Comparison of ENCODE assay signal across 18 cellular contexts in genomic region chr12:91490667-91491309, GRCh38.
A peak's percentile ranks its signal among the peaks of the same experiment; 100 is the strongest.
DNase-seq lines count a peak whose midpoint lies in the region; ATAC-seq and TF ChIP-seq lines count a peak whose summit lies in the region.
"Had no signal": no experiment of that assay in that cellular context is flagged by ENCODE, and none has a peak within 500 bp of the region (broad histone marks: within the 10 kb centered on the region; RNA-seq: fewer than 3 reads in every experiment).

No MANE protein-coding gene starts in this region.

- CTCF ChIA-PET in HCT116 (lab: Charles Lee): no interaction called here

- H3K4me1 ChIP-seq in HCT116 (ENCODE audit: control insufficient read depth in 1 of 2, insufficient read depth in 2 of 2, low read length in 2 of 2) (peaks cover 0 to 5% of the 10 kb centered on the region in 2 experiments; a peak in 2 of 4 replicates), endodermal cell (ENCODE audit: control insufficient read depth, insufficient read depth, low read length) (no peaks in the 10 kb centered on the region)
- H3K4me1 ChIP-seq: A549; BLaER1 treated with 17β-estradiol and CSF1 and Interleukin-3, amounts not matched to agents 10 nM and 100 nM; Caco-2 had no signal

- no peak for TF ChIP-seq CTCF in HCT116 (IDR thresholded peaks at IDR 0.05 in 2 of 3, conservative IDR thresholded peaks at IDR 0.05 in 1 of 3; ENCODE audit: borderline replicate concordance in 1 of 3, insufficient read depth in 1 of 3, low read depth in 2 of 3, low read length in 2 of 3)
- no peak for TF ChIP-seq CTCF in neural cell (IDR thresholded peaks at IDR 0.05; ENCODE audit: poor library complexity, severe bottlenecking)
- TF ChIP-seq CTCF in endodermal cell (conservative IDR thresholded peaks at IDR 0.05): no peak

- H3K9me3 ChIP-seq in HCT116 (ENCODE audit: control insufficient read depth in 1 of 2, insufficient read depth in 1 of 2, low read depth in 1 of 2, low read length in 2 of 2): no peaks in the 10 kb centered on the region
- no peaks in the 10 kb centered on the region for H3K9me3 ChIP-seq in neural cell (ENCODE audit: low read length)
- no peaks in the 10 kb centered on the region for H3K9me3 ChIP-seq in endodermal cell (ENCODE audit: control insufficient read depth, low read length)
- H3K9me3 ChIP-seq: A549; BLaER1 treated with 17β-estradiol and CSF1 and Interleukin-3, amounts not matched to agents 10 nM and 100 nM; Caco-2 had no signal

- no peak overlapping the region for H3K4me3 ChIP-seq in HCT116 (replicated peaks in 1 of 2; ENCODE audit: low read depth in 1 of 2, low read length in 2 of 2)
- no peak overlapping the region for H3K4me3 ChIP-seq in neural cell (ENCODE audit: low read length)
- no peak overlapping the region for H3K4me3 ChIP-seq in endodermal cell (ENCODE audit: low read length)
- H3K4me3 ChIP-seq: A549; BLaER1 treated with 17β-estradiol and CSF1 and Interleukin-3, amounts not matched to agents 10 nM and 100 nM had no signal

- H2AFZ ChIP-seq in HCT116 (ENCODE audit: low read depth, low read length, poor library complexity, severe bottlenecking) (peak overlapping the region; percentile 4), neural cell (ENCODE audit: low read depth, low read length) (no peak overlapping the region)

- RAD21 ChIA-PET in HCT116 (lab: Charles Lee; ENCODE audit: low non-redundant PET in 1 of 2, low total read pairs in 2 of 2, uncharacterized antibody in 2 of 2, unreplicated experiment in 2 of 2): no interaction called here

- POLR2A ChIA-PET in HCT116 (lab: Charles Lee): interaction anchor here (0.8 kb wide), 1 partner anchor 77 kb away, joined by 3 read pairs; no protein-coding TSS in a partner anchor

- ATAC-seq in HCT116: no peak
- ATAC-seq: A549; CD8-positive, alpha-beta T cell had no signal

- no peak for TF ChIP-seq POLR2A in HCT116 (IDR thresholded peaks at IDR 0.05; ENCODE audit: borderline replicate concordance, extremely low read depth, insufficient read depth, insufficient read length)

- H3K36me3 ChIP-seq in HCT116 (ENCODE audit: control insufficient read depth in 1 of 2, insufficient read depth in 2 of 2, low read length in 2 of 2) (no peaks in the 10 kb centered on the region), neural cell (ENCODE audit: insufficient read depth, low read length) (no peaks in the 10 kb centered on the region), endodermal cell (ENCODE audit: control insufficient read depth, insufficient read depth, low read length) (no peaks in the 10 kb centered on the region)
- H3K36me3 ChIP-seq: BLaER1 treated with 17β-estradiol and CSF1 and Interleukin-3, amounts not matched to agents 10 nM and 100 nM had no signal

- H4K20me1 ChIP-seq in HCT116 (ENCODE audit: insufficient read depth) (no peaks in the 10 kb centered on the region), neural cell (ENCODE audit: insufficient read depth) (no peaks in the 10 kb centered on the region)
- H4K20me1 ChIP-seq: BLaER1 treated with 17β-estradiol and CSF1 and Interleukin-3, amounts not matched to agents 10 nM and 100 nM had no signal

- no TSS peak for BruUV-seq in HCT116 (replicated peaks; lab: Mats Ljungman, UMichigan)

- H3K27me3 ChIP-seq in HCT116 (ENCODE audit: insufficient read depth, low read length): no peaks in the 10 kb centered on the region
- H3K27me3 ChIP-seq in neural cell (ENCODE audit: insufficient read depth, low read depth, low read length): no peaks in the 10 kb centered on the region
- H3K27me3 ChIP-seq in endodermal cell (ENCODE audit: control insufficient read depth, insufficient read depth, low read length, poor library complexity, severe bottlenecking): no peaks in the 10 kb centered on the region
- H3K27me3 ChIP-seq: BLaER1 treated with 17β-estradiol and CSF1 and Interleukin-3, amounts not matched to agents 10 nM and 100 nM had no signal

- H3K4me2 ChIP-seq in HCT116 (ENCODE audit: low read length): no peak overlapping the region
- H3K4me2 ChIP-seq in neural cell (ENCODE audit: low read length): no peak overlapping the region
- H3K4me2 ChIP-seq: A549; BLaER1 treated with 17β-estradiol and CSF1 and Interleukin-3, amounts not matched to agents 10 nM and 100 nM had no signal

- no peak overlapping the region for H3K27ac Mint-ChIP-seq in endodermal cell
- H3K27ac Mint-ChIP-seq: B cell; CD4-positive, alpha-beta T cell; CD8-positive, alpha-beta T cell had no signal

- H3K4me1 Mint-ChIP-seq in endodermal cell: no peaks in the 10 kb centered on the region
- H3K4me1 Mint-ChIP-seq: B cell had no signal

- DNase-seq in NCI-H146 (lab: John Stamatoyannopoulos, UW): peak; percentile 34
- no peak for DNase-seq in NCI-H146 treated with DMSO at 0.1 percent for 48 hours (lab: John Stamatoyannopoulos, UW; ENCODE audit: unreplicated experiment)
- no peak for DNase-seq in HCT116 (ENCODE audit: low read depth, low spot score)
- DNase-seq in GM19240 (ENCODE audit: insufficient read length, low spot score): no peak
- no peak for DNase-seq in endodermal cell
- DNase-seq: AML-193; Caco-2; Calu3; CD4-positive, alpha-beta T cell; CD8-positive, alpha-beta T cell; DMS79 treated with DMSO at 0.1 percent for 48 hours; GF-D8 had no signal

- intact Hi-C loops in HCT116 (cut with micrococcal nuclease): no loop called here

- no peaks in the 10 kb centered on the region for H3K36me3 Mint-ChIP-seq in endodermal cell (ENCODE audit: low read depth)
- H3K36me3 Mint-ChIP-seq: CD8-positive, alpha-beta T cell had no signal

- H3K9me3 Mint-ChIP-seq in endodermal cell: no peaks in the 10 kb centered on the region
- H3K9me3 Mint-ChIP-seq: CD4-positive, alpha-beta T cell; CD8-positive, alpha-beta T cell had no signal

- H3K9ac ChIP-seq in HCT116 (ENCODE audit: low read length) (no peak overlapping the region), neural cell (ENCODE audit: low read length) (no peak overlapping the region), endodermal cell (ENCODE audit: extremely low read depth, low read length, poor library complexity, severe bottlenecking) (no peak overlapping the region)
- H3K9ac ChIP-seq: BLaER1 treated with 17β-estradiol and CSF1 and Interleukin-3, amounts not matched to agents 10 nM and 100 nM had no signal

- no peak for TF ChIP-seq RAD21 in HCT116 (IDR thresholded peaks at IDR 0.05; ENCODE audit: low read depth)
- TF ChIP-seq RAD21 in neural cell (conservative IDR thresholded peaks at IDR 0.05): no peak

- no peaks in the 10 kb centered on the region for H3K27me3 Mint-ChIP-seq in endodermal cell (ENCODE audit: insufficient read depth)

- H3K27ac ChIP-seq in HCT116 (ENCODE audit: low read depth, low read length): no peak overlapping the region
- H3K27ac ChIP-seq in neural cell (ENCODE audit: low read length): no peak overlapping the region
- no peak overlapping the region for H3K27ac ChIP-seq in endodermal cell (ENCODE audit: low read depth, low read length)
- H3K27ac ChIP-seq: 22Rv1; A549; BLaER1 treated with 17β-estradiol and CSF1 and Interleukin-3, amounts not matched to agents 10 nM and 100 nM; C4-2B had no signal

- WGBS in endodermal cell (ENCODE audit: insufficient coverage in 1 of 2, insufficient read length in 1 of 2), 2 experiments: 95% methylated on average over 2 of the region's 4 CpGs; no CpG with 5 or more reads in 1 of the 2 experiments

- no peaks in the 10 kb centered on the region for H3K79me2 ChIP-seq in HCT116 (ENCODE audit: insufficient read depth, low read length)
- no peaks in the 10 kb centered on the region for H3K79me2 ChIP-seq in neural cell (replicated peaks; ENCODE audit: insufficient read depth, low read length)

- no peaks in the 10 kb centered on the region for H3K9me2 ChIP-seq in HCT116 (ENCODE audit: insufficient read depth)
- H3K9me2 ChIP-seq in neural cell (ENCODE audit: insufficient read depth, low read length): no peaks in the 10 kb centered on the region

- no peak for TF ChIP-seq EP300 in neural cell (conservative IDR thresholded peaks at IDR 0.05; ENCODE audit: poor library complexity, severe bottlenecking)

- no peak overlapping the region for H3K4me3 Mint-ChIP-seq in endodermal cell
- H3K4me3 Mint-ChIP-seq: B cell; CD4-positive, alpha-beta T cell; CD8-positive, alpha-beta T cell had no signal

- no peaks in the 10 kb centered on the region for H3F3A ChIP-seq in neural cell (ENCODE audit: insufficient read depth, low read length, poor library complexity, severe bottlenecking)

TF ChIP-seq in HCT116, 20 proteins besides CTCF, POLR2A, EP300 and RAD21 (continues in another document):
- TF ChIP-seq SRF (IDR thresholded peaks at IDR 0.05; ENCODE audit: low read depth): no peak

TF ChIP-seq in neural cell, 6 proteins besides CTCF, POLR2A, EP300 and RAD21:
- no peak for TF ChIP-seq TAF1 (IDR thresholded peaks at IDR 0.05; ENCODE audit: low read depth)
- TF ChIP-seq, protein P1, sequence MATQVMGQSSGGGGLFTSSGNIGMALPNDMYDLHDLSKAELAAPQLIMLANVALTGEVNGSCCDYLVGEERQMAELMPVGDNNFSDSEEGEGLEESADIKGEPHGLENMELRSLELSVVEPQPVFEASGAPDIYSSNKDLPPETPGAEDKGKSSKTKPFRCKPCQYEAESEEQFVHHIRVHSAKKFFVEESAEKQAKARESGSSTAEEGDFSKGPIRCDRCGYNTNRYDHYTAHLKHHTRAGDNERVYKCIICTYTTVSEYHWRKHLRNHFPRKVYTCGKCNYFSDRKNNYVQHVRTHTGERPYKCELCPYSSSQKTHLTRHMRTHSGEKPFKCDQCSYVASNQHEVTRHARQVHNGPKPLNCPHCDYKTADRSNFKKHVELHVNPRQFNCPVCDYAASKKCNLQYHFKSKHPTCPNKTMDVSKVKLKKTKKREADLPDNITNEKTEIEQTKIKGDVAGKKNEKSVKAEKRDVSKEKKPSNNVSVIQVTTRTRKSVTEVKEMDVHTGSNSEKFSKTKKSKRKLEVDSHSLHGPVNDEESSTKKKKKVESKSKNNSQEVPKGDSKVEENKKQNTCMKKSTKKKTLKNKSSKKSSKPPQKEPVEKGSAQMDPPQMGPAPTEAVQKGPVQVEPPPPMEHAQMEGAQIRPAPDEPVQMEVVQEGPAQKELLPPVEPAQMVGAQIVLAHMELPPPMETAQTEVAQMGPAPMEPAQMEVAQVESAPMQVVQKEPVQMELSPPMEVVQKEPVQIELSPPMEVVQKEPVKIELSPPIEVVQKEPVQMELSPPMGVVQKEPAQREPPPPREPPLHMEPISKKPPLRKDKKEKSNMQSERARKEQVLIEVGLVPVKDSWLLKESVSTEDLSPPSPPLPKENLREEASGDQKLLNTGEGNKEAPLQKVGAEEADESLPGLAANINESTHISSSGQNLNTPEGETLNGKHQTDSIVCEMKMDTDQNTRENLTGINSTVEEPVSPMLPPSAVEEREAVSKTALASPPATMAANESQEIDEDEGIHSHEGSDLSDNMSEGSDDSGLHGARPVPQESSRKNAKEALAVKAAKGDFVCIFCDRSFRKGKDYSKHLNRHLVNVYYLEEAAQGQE (IDR thresholded peaks at IDR 0.05; ENCODE audit: borderline replicate concordance): peak; percentile 22
- no peak for TF ChIP-seq POLR2AphosphoS5 (IDR thresholded peaks at IDR 0.05)
- TF ChIP-seq MXI1 (conservative IDR thresholded peaks at IDR 0.05; ENCODE audit: poor library complexity, severe bottlenecking): no peak
- TF ChIP-seq EZH2 (IDR thresholded peaks at IDR 0.05; ENCODE audit: borderline replicate concordance, insufficient read depth, low read length, poor library complexity, severe bottlenecking): no peak
